Comparison of ENCODE assay signal across 17 cellular contexts in genomic region chr6:108531332-108531731, GRCh38.
"Had no signal": no experiment of that assay in that cellular context is flagged by ENCODE, and none has a peak within 500 bp of the region (broad histone marks: within the 10 kb centered on the region; RNA-seq: fewer than 3 reads in every experiment).

No MANE protein-coding gene starts in this region.

- H3K4me3 ChIP-seq: ascending aorta, gastrocnemius medialis, lung, right atrium auricular region, smooth muscle cell, tibial artery, uterus had no signal

- H3K9ac ChIP-seq: parathyroid adenoma had no signal

- H3K4me1 ChIP-seq: ascending aorta, gastrocnemius medialis, right atrium auricular region, tibial artery, uterus had no signal

- H3K36me3 Mint-ChIP-seq: naive B cell; stimulated activated effector memory CD8-positive, alpha-beta T cell treated with anti-CD3 and anti-CD28 coated beads, Interleukin-12 subunit alpha, Interleukin-12 subunit beta, amount 100 ng/mL, for 72 hours had no signal

- H3K4me2 ChIP-seq: smooth muscle cell had no signal

- H3K27ac Mint-ChIP-seq: activated CD4-positive, alpha-beta memory T cell treated with anti-CD3 and anti-CD28 coated beads, Interleukin-2, amount 10 ng/mL, durations not matched to agents 7 days and 5 days; activated CD4-positive, alpha-beta T cell treated with anti-CD3 and anti-CD28 coated beads for 36 hours; activated naive CD8-positive, alpha-beta T cell treated with anti-CD3 and anti-CD28 coated beads, Interleukin-2, amount 50 U/mL, for 24 hours; naive B cell; stimulated activated effector memory CD8-positive, alpha-beta T cell treated with anti-CD3 and anti-CD28 coated beads, Interleukin-12 subunit alpha, Interleukin-12 subunit beta, amount 100 ng/mL, for 72 hours had no signal

- H3K9me3 Mint-ChIP-seq: activated CD4-positive, alpha-beta memory T cell treated with anti-CD3 and anti-CD28 coated beads, Interleukin-2, amount 10 ng/mL, durations not matched to agents 7 days and 5 days; activated naive CD8-positive, alpha-beta T cell treated with anti-CD3 and anti-CD28 coated beads, Interleukin-2, amount 50 U/mL, for 24 hours; naive B cell; stimulated activated effector memory CD8-positive, alpha-beta T cell treated with anti-CD3 and anti-CD28 coated beads, Interleukin-12 subunit alpha, Interleukin-12 subunit beta, amount 100 ng/mL, for 72 hours had no signal

- H3K4me1 Mint-ChIP-seq: activated CD4-positive, alpha-beta memory T cell treated with anti-CD3 and anti-CD28 coated beads, Interleukin-2, amount 10 ng/mL, durations not matched to agents 7 days and 5 days; activated CD4-positive, alpha-beta T cell treated with anti-CD3 and anti-CD28 coated beads for 36 hours; activated naive CD8-positive, alpha-beta T cell treated with anti-CD3 and anti-CD28 coated beads, Interleukin-2, amount 50 U/mL, for 24 hours; stimulated activated effector memory CD8-positive, alpha-beta T cell treated with anti-CD3 and anti-CD28 coated beads, Interleukin-12 subunit alpha, Interleukin-12 subunit beta, amount 100 ng/mL, for 72 hours had no signal

- H3K27ac ChIP-seq: ascending aorta, gastrocnemius medialis, parathyroid adenoma, right atrium auricular region, tibial artery, uterus had no signal

- ATAC-seq: activated CD4-positive, alpha-beta T cell treated with anti-CD3 and anti-CD28 coated beads for 36 hours; activated naive CD8-positive, alpha-beta T cell treated with anti-CD3 and anti-CD28 coated beads, Interleukin-2, amount 50 U/mL, for 24 hours; gastrocnemius medialis; left cardiac atrium; stimulated activated effector memory CD8-positive, alpha-beta T cell treated with anti-CD3 and anti-CD28 coated beads, Interleukin-12 subunit alpha, Interleukin-12 subunit beta, amount 100 ng/mL, for 72 hours had no signal

- H3K27me3 Mint-ChIP-seq: activated CD4-positive, alpha-beta T cell treated with anti-CD3 and anti-CD28 coated beads for 36 hours; activated naive CD8-positive, alpha-beta T cell treated with anti-CD3 and anti-CD28 coated beads, Interleukin-2, amount 50 U/mL, for 24 hours; naive B cell had no signal

- H3K36me3 ChIP-seq: ascending aorta, gastrocnemius medialis, right atrium auricular region, tibial artery, uterus had no signal

- H3K79me2 ChIP-seq: parathyroid adenoma had no signal

- DNase-seq: activated CD4-positive, alpha-beta memory T cell treated with anti-CD3 and anti-CD28 coated beads, Interleukin-2, amount 10 ng/mL, durations not matched to agents 7 days and 5 days; activated CD4-positive, alpha-beta T cell treated with anti-CD3 and anti-CD28 coated beads for 36 hours; activated CD8-positive, alpha-beta memory T cell treated with anti-CD3 and anti-CD28 coated beads, Interleukin-2, amount 50 U/mL, for 4 hours; activated naive CD4-positive, alpha-beta T cell; activated naive CD8-positive, alpha-beta T cell treated with anti-CD3 and anti-CD28 coated beads, Interleukin-2, amount 50 U/mL, for 24 hours; gastrocnemius medialis; left cardiac atrium; naive B cell; T-helper 9 cell; tibial artery; uterus had no signal

- H2AFZ ChIP-seq: parathyroid adenoma had no signal

- H3K27me3 ChIP-seq: ascending aorta, gastrocnemius medialis, right atrium auricular region, uterus had no signal

- H3K9me3 ChIP-seq: ascending aorta, gastrocnemius medialis, right atrium auricular region, tibial artery, uterus had no signal

- H3K4me3 Mint-ChIP-seq: activated CD4-positive, alpha-beta memory T cell treated with anti-CD3 and anti-CD28 coated beads, Interleukin-2, amount 10 ng/mL, durations not matched to agents 7 days and 5 days; activated CD4-positive, alpha-beta T cell treated with anti-CD3 and anti-CD28 coated beads for 36 hours; activated naive CD8-positive, alpha-beta T cell treated with anti-CD3 and anti-CD28 coated beads, Interleukin-2, amount 50 U/mL, for 24 hours; naive B cell; stimulated activated effector memory CD8-positive, alpha-beta T cell treated with anti-CD3 and anti-CD28 coated beads, Interleukin-12 subunit alpha, Interleukin-12 subunit beta, amount 100 ng/mL, for 72 hours had no signal
